1 cellular context compared by ENCODE assay signal in genomic region chr10:34816067-34817002, GRCh38.
TF ChIP-seq lines count a peak whose summit lies in the region.

No MANE protein-coding gene starts in this region.

TF ChIP-seq in GM12878, 131 proteins besides CTCF, POLR2A, EP300 and RAD21 (continued from another document):
- no peak for TF ChIP-seq CEBPZ (IDR thresholded peaks at IDR 0.05; ENCODE audit: low read depth, low read length)
- no peak for TF ChIP-seq POU2F2 (IDR thresholded peaks at IDR 0.05; ENCODE audit: borderline replicate concordance, low read depth, low read length)
- TF ChIP-seq ZBTB40 (IDR thresholded peaks at IDR 0.05; ENCODE audit: borderline replicate concordance), result no peak
- peak; percentile 59 for TF ChIP-seq PBX3 (IDR thresholded peaks at IDR 0.05; ENCODE audit: insufficient replicate concordance, low read depth, low read length)
- peak; percentile 60; the same call in 1 of the 2 replicates for TF ChIP-seq RFX5 (IDR thresholded peaks at IDR 0.05; ENCODE audit: low read depth, low read length)
- TF ChIP-seq PKNOX1 (IDR thresholded peaks at IDR 0.05), result peak; percentile 85
- TF ChIP-seq RELA (IDR thresholded peaks at IDR 0.05; ENCODE audit: borderline replicate concordance, partially characterized antibody), result no peak
- TF ChIP-seq ZBED1 (IDR thresholded peaks at IDR 0.05; ENCODE audit: borderline replicate concordance), result no peak
- no peak for TF ChIP-seq NRF1 (conservative IDR thresholded peaks at IDR 0.05; ENCODE audit: low read depth, low read length)
- TF ChIP-seq PRDM15 (CRISPR knock-in tag; IDR thresholded peaks at IDR 0.05), result no peak
